Comparison of ENCODE assay signal across 8 cellular contexts in genomic region chr17:9576521-9577401, GRCh38. TPM values are rescaled to one million over a fixed set of nuclear protein-coding genes. Genes with fewer than 3 reads are reported as not detected.
DNase-seq lines count a peak whose midpoint lies in the region; ATAC-seq and TF ChIP-seq lines count a peak whose summit lies in the region.

Gene CFAP52 (plus strand): TSS chr17:9576642. CDS start chr17:9576696, 54 bp downstream.

- peak within 1 kb of the TSS; percentile 27 to 78 (median 62); a peak in 21 of 22 replicates for H3K27ac ChIP-seq in BLaER1 treated with 17β-estradiol and CSF1 and Interleukin-3, amounts not matched to agents 10 nM and 100 nM
- H3K27ac ChIP-seq in spleen, result peak within 1 kb of the TSS in 7 of 8 donors; percentile 10 to 82 (median 70)

- 3 to 9% (median 4%) methylated on average over 30 to 40 of the region's 40 CpGs for WGBS in spleen, 5 donors

- ATAC-seq in GM21423 (IDR thresholded peaks at IDR 0.05; ENCODE audit: unreplicated experiment) (peak; percentile 52), GM19455 (IDR thresholded peaks at IDR 0.05; ENCODE audit: unreplicated experiment) (no peak)

- H3K4me1 ChIP-seq in BLaER1 treated with 17β-estradiol and CSF1 and Interleukin-3, amounts not matched to agents 10 nM and 100 nM, result peaks cover 13 to 19% (median 15%) of the 10 kb centered on the region in 10 experiments
- peaks cover 12 to 41% (median 30%) of the 10 kb centered on the region in 6 donors for H3K4me1 ChIP-seq in spleen

- no peaks in the 10 kb centered on the region for H3K9me3 ChIP-seq in BLaER1 treated with 17β-estradiol and CSF1 and Interleukin-3, amounts not matched to agents 10 nM and 100 nM (replicated peaks in 1 of 11)
- no peaks in the 10 kb centered on the region for H3K9me3 ChIP-seq in spleen

- H3K4me3 ChIP-seq in BLaER1 treated with 17β-estradiol and CSF1 and Interleukin-3, amounts not matched to agents 10 nM and 100 nM, result peak within 1 kb of the TSS; percentile 71 to 99 (median 90)
- peak within 1 kb of the TSS; percentile 82 to 92 (median 88) for H3K4me3 ChIP-seq in spleen

- H3K4me2 ChIP-seq in BLaER1 treated with 17β-estradiol and CSF1 and Interleukin-3, amounts not matched to agents 10 nM and 100 nM, result peak within 1 kb of the TSS; percentile 85 to 100 (median 95)

- peak in 10 of 11 experiments; percentile 9 to 73 (median 58) for TF ChIP-seq CTCF in spleen (IDR thresholded peaks at IDR 0.05 in 8 of 11, conservative IDR thresholded peaks at IDR 0.05 in 3 of 11)

- DNase-seq in NCI-H1930 (lab: John Stamatoyannopoulos, UW) (peak; percentile 55 to 56), iris pigment epithelial cell (ENCODE audit: low read depth) (peak; percentile 76), spleen (peak; percentile 90)
- DNase-seq in activated CD4-positive, CD25-positive, alpha-beta regulatory T cell (lab: John Stamatoyannopoulos, UW), result peak; percentile 32 to 59 (median 44)
- DNase-seq in central memory CD4-positive, alpha-beta T cell, result peak; percentile 69

- intact Hi-C loops in spleen (cut with DNase I; ENCODE audit: low total_unique reads), result no loop called here

- H3K27me3 ChIP-seq in BLaER1 treated with 17β-estradiol and CSF1 and Interleukin-3, amounts not matched to agents 10 nM and 100 nM, result no peaks in the 10 kb centered on the region
- no peaks in the 10 kb centered on the region for H3K27me3 ChIP-seq in spleen (replicated peaks in 1 of 7)

- H3K36me3 ChIP-seq in BLaER1 treated with 17β-estradiol and CSF1 and Interleukin-3, amounts not matched to agents 10 nM and 100 nM, result no peaks in the 10 kb centered on the region
- H3K36me3 ChIP-seq in spleen, result no peaks in the 10 kb centered on the region

- H3K9ac ChIP-seq in BLaER1 treated with 17β-estradiol and CSF1 and Interleukin-3, amounts not matched to agents 10 nM and 100 nM, result peak within 1 kb of the TSS; percentile 70 to 85 (median 82)

- H4K20me1 ChIP-seq in BLaER1 treated with 17β-estradiol and CSF1 and Interleukin-3, amounts not matched to agents 10 nM and 100 nM, result peaks cover 0 to 4% (median 0%) of the 10 kb centered on the region in 11 experiments; a peak in 2 of 22 replicates

- TF ChIP-seq POLR2A in spleen (IDR thresholded peaks at IDR 0.05), result no peak

RNA-seq across cellular contexts. Expression of gene CFAP52, which starts in this region (rescaled TPM):
- total RNA-seq in spleen, result not detected
- not detected for polyA plus RNA-seq in spleen

Comparison
In these comparisons a context has a peak if more than half of its experiments do, and no peak if none do; other contexts are left out.
1. Peak in DNase-seq, H3K4me3 ChIP-seq and H3K27ac ChIP-seq in spleen; RNA of the gene not detected or under 1 TPM.